Comparison of ENCODE assay signal across 9 cellular contexts in genomic region chr15:39154136-39154770, GRCh38.
DNase-seq lines count a peak whose midpoint lies in the region; ATAC-seq and TF ChIP-seq lines count a peak whose summit lies in the region.
"Had no signal": no experiment of that assay in that cellular context is flagged by ENCODE, and none has a peak within 500 bp of the region (broad histone marks: within the 10 kb centered on the region; RNA-seq: fewer than 3 reads in every experiment).

No MANE protein-coding gene starts in this region.

- intact Hi-C loops in left lung (cut with DNase I) (no loop called here), upper lobe of right lung (cut with DNase I) (no loop called here)

- no peaks in the 10 kb centered on the region for H3K27me3 ChIP-seq in left lung
- H3K27me3 ChIP-seq in upper lobe of right lung: no peaks in the 10 kb centered on the region

- in situ Hi-C loops in T47D (cut with HindIII; ENCODE audit: low pct_unique_long_range_greater_than_20kb, low sequenced_read_pairs): no loop called here

- H3K27ac ChIP-seq in left lung (no peak overlapping the region), upper lobe of right lung (no peak overlapping the region)

- ATAC-seq in left lung (peak; percentile 54), upper lobe of right lung (no peak)
- ATAC-seq: activated CD8-positive, alpha-beta memory T cell treated with anti-CD3 and anti-CD28 coated beads, Interleukin-2, amount 10 ng/mL, durations not matched to agents 7 days and 5 days had no signal

- H3K4me1 ChIP-seq in left lung (peaks cover 0 to 5% of the 10 kb centered on the region in 2 donors), upper lobe of right lung (no peaks in the 10 kb centered on the region)

- H3K4me3 ChIP-seq in left lung (no peak overlapping the region), upper lobe of right lung (no peak overlapping the region)

- TF ChIP-seq CTCF in left lung (IDR thresholded peaks at IDR 0.05) (no peak), upper lobe of right lung (IDR thresholded peaks at IDR 0.05) (peak; percentile 9)

- peak; percentile 87 for DNase-seq in HT-29 (ENCODE audit: low spot score)
- peak; percentile 9 to 54 for DNase-seq in T47D (ENCODE audit: low read depth in 1 of 2, low spot score in 1 of 2)
- no peak for DNase-seq in left lung
- no peak for DNase-seq in upper lobe of right lung
- DNase-seq in anterior cingulate cortex (lab: John Stamatoyannopoulos, UW): no peak
- DNase-seq in activated CD8-positive, alpha-beta memory T cell treated with anti-CD3 and anti-CD28 coated beads, Interleukin-2, amount 50 U/mL, for 4 hours: no peak
- DNase-seq in DMS153 (lab: John Stamatoyannopoulos, UW): no peak
- DNase-seq: activated CD8-positive, alpha-beta memory T cell treated with anti-CD3 and anti-CD28 coated beads, Interleukin-2, amount 10 ng/mL, durations not matched to agents 7 days and 5 days; NCI-H1048 had no signal

- no peaks in the 10 kb centered on the region for H3K36me3 ChIP-seq in left lung
- no peaks in the 10 kb centered on the region for H3K36me3 ChIP-seq in upper lobe of right lung

- H3K9me3 ChIP-seq in left lung: no peaks in the 10 kb centered on the region
- H3K9me3 ChIP-seq in upper lobe of right lung: no peaks in the 10 kb centered on the region

Comparison
In these comparisons a context has a peak if more than half of its experiments do, and no peak if none do; other contexts are left out.
1. DNase-seq: peak in HT-29 (single experiment) and T47D (2 of 2); none in left lung (0 of 2), upper lobe of right lung (single experiment), anterior cingulate cortex (0 of 58), activated CD8-positive, alpha-beta memory T cell treated with anti-CD3 and anti-CD28 coated beads, Interleukin-2, amount 50 U/mL, for 4 hours (single experiment) and DMS153 (single experiment).